Comparison of ENCODE assay signal across 1 cellular context in genomic region chr4:184276346-184276745, GRCh38.
A peak's percentile ranks its signal among the peaks of the same experiment; 100 is the strongest.
TF ChIP-seq lines count a peak whose summit lies in the region.

No MANE protein-coding gene starts in this region.

TF ChIP-seq in K562, 482 proteins besides CTCF, POLR2A, EP300 and RAD21 (continued from another document):
- peak; percentile 92 for TF ChIP-seq ZNF707 (CRISPR knock-in tag; conservative IDR thresholded peaks at IDR 0.05)
